In genomic region chr1:85240174-85240601, GRCh38 we compare ENCODE assay signal across 10 cellular contexts. TPM values are rescaled to one million over a fixed set of nuclear protein-coding genes. Genes with fewer than 3 reads are reported as not detected.
A peak's percentile ranks its signal among the peaks of the same experiment; 100 is the strongest.
DNase-seq lines count a peak whose midpoint lies in the region; ATAC-seq, FAIRE-seq and TF ChIP-seq lines count a peak whose summit lies in the region.
"Had no signal": no experiment of that assay in that cellular context is flagged by ENCODE, and none has a peak within 500 bp of the region (broad histone marks: within the 10 kb centered on the region; RNA-seq: fewer than 3 reads in every experiment).

No MANE protein-coding gene starts in this region.

- no peaks in the 10 kb centered on the region for H3K9me3 ChIP-seq in Loucy (ENCODE audit: insufficient read depth, low read depth, low read length)
- no peaks in the 10 kb centered on the region for H3K9me3 ChIP-seq in astrocyte (ENCODE audit: insufficient read depth, low read depth, low read length)
- H3K9me3 ChIP-seq: BLaER1 treated with 17β-estradiol and CSF1 and Interleukin-3, amounts not matched to agents 10 nM and 100 nM had no signal

- no peak for ATAC-seq in stimulated activated memory B cell treated with anti-CD40 and anti-IgM and Interleukin-4, amounts not matched to agents 10 μg/mL and 1 μg/mL and 100 μg/mL, for 72 hours

- H3K36me3 Mint-ChIP-seq in astrocyte (ENCODE audit: low read depth, unreplicated experiment) (no peaks in the 10 kb centered on the region), mesothelial cell of epicardium (no peaks in the 10 kb centered on the region)
- H3K36me3 Mint-ChIP-seq in stimulated activated memory B cell treated with anti-CD40 and anti-IgM and Interleukin-4, amounts not matched to agents 10 μg/mL and 1 μg/mL and 100 μg/mL, for 72 hours = no peaks in the 10 kb centered on the region

- H3K79me2 ChIP-seq in Loucy (ENCODE audit: insufficient read depth, low read length) = no peaks in the 10 kb centered on the region
- H3K79me2 ChIP-seq in astrocyte (ENCODE audit: insufficient read depth, low read length) = no peaks in the 10 kb centered on the region

- H4K20me1 ChIP-seq in Loucy (ENCODE audit: insufficient read depth, low read length, poor library complexity, severe bottlenecking) = no peaks in the 10 kb centered on the region
- no peaks in the 10 kb centered on the region for H4K20me1 ChIP-seq in astrocyte (ENCODE audit: insufficient read depth, low read length)
- H4K20me1 ChIP-seq: BLaER1 treated with 17β-estradiol and CSF1 and Interleukin-3, amounts not matched to agents 10 nM and 100 nM had no signal

- H3K36me3 ChIP-seq in Loucy (ENCODE audit: insufficient read depth, low read length) = no peaks in the 10 kb centered on the region
- no peaks in the 10 kb centered on the region for H3K36me3 ChIP-seq in astrocyte (ENCODE audit: insufficient read depth, low read length)
- H3K36me3 ChIP-seq: BLaER1 treated with 17β-estradiol and CSF1 and Interleukin-3, amounts not matched to agents 10 nM and 100 nM had no signal

- H2AFZ ChIP-seq in Loucy (ENCODE audit: low read length) (peak overlapping the region; percentile 80), astrocyte (ENCODE audit: low read depth, low read length) (no peak overlapping the region)

- DNase-seq in NCI-H1694 (lab: John Stamatoyannopoulos, UW) = peak; percentile 35
- DNase-seq in NCI-H1694 treated with DMSO at 0.1 percent for 48 hours (lab: John Stamatoyannopoulos, UW) = no peak
- DNase-seq in astrocyte (ENCODE audit: low read depth) = peak; percentile 17
- no peak for DNase-seq in mesothelial cell of epicardium (ENCODE audit: low spot score in 2 of 2, unreplicated experiment in 2 of 2)
- no peak for DNase-seq in NCI-H187 (lab: John Stamatoyannopoulos, UW)
- no peak for DNase-seq in SKM-1 (lab: John Stamatoyannopoulos, UW; ENCODE audit: unreplicated experiment)
- DNase-seq: activated B cell treated with CpG ODN at 0.5 μM for 24 hours had no signal

- H3K4me3 ChIP-seq in Loucy (ENCODE audit: low read length, poor library complexity, severe bottlenecking) (no peak overlapping the region), astrocyte (ENCODE audit: insufficient read depth, low read depth, low read length) (no peak overlapping the region)
- H3K4me3 ChIP-seq: BLaER1 treated with 17β-estradiol and CSF1 and Interleukin-3, amounts not matched to agents 10 nM and 100 nM had no signal

- TF ChIP-seq CTCF in Loucy (conservative IDR thresholded peaks at IDR 0.05; ENCODE audit: low read length) (peak; percentile 59), astrocyte (IDR thresholded peaks at IDR 0.05; ENCODE audit: insufficient read depth, low read depth, low read length) (no peak), mesothelial cell of epicardium (IDR thresholded peaks at IDR 0.05; ENCODE audit: unreplicated experiment) (no peak)

- no peak overlapping the region for H3K27ac ChIP-seq in astrocyte (ENCODE audit: low read depth, low read length)
- H3K27ac ChIP-seq: BLaER1 treated with 17β-estradiol and CSF1 and Interleukin-3, amounts not matched to agents 10 nM and 100 nM had no signal

- H3K9me2 ChIP-seq in Loucy (replicated peaks; ENCODE audit: low read depth, low read length) = no peaks in the 10 kb centered on the region

- H3K27me3 ChIP-seq in Loucy (ENCODE audit: insufficient read depth, low read length, poor library complexity, severe bottlenecking) (no peaks in the 10 kb centered on the region), astrocyte (ENCODE audit: insufficient read depth, low read length) (no peaks in the 10 kb centered on the region)
- H3K27me3 ChIP-seq: BLaER1 treated with 17β-estradiol and CSF1 and Interleukin-3, amounts not matched to agents 10 nM and 100 nM had no signal

- peaks cover 32% of the 10 kb centered on the region for H3K4me1 Mint-ChIP-seq in astrocyte (ENCODE audit: low read depth, unreplicated experiment)
- H3K4me1 Mint-ChIP-seq in mesothelial cell of epicardium = peaks cover 36% of the 10 kb centered on the region
- H3K4me1 Mint-ChIP-seq in stimulated activated memory B cell treated with anti-CD40 and anti-IgM and Interleukin-4, amounts not matched to agents 10 μg/mL and 1 μg/mL and 100 μg/mL, for 72 hours = no peaks in the 10 kb centered on the region

- H3K27me3 Mint-ChIP-seq in astrocyte (ENCODE audit: low read depth, unreplicated experiment) (no peaks in the 10 kb centered on the region), mesothelial cell of epicardium (ENCODE audit: low read depth) (no peaks in the 10 kb centered on the region)
- peaks cover 8% of the 10 kb centered on the region for H3K27me3 Mint-ChIP-seq in stimulated activated memory B cell treated with anti-CD40 and anti-IgM and Interleukin-4, amounts not matched to agents 10 μg/mL and 1 μg/mL and 100 μg/mL, for 72 hours
- H3K27me3 Mint-ChIP-seq: activated B cell treated with CpG ODN at 0.5 μM for 24 hours had no signal

- H3K4me1 ChIP-seq in Loucy (ENCODE audit: insufficient read depth, low read length, poor library complexity, severe bottlenecking) (peaks cover 21% of the 10 kb centered on the region), astrocyte (ENCODE audit: insufficient read depth, low read length) (peaks cover 10% of the 10 kb centered on the region)

- H3K4me3 Mint-ChIP-seq in astrocyte (ENCODE audit: unreplicated experiment) (peak overlapping the region; percentile 20), mesothelial cell of epicardium (no peak overlapping the region)
- no peak overlapping the region for H3K4me3 Mint-ChIP-seq in stimulated activated memory B cell treated with anti-CD40 and anti-IgM and Interleukin-4, amounts not matched to agents 10 μg/mL and 1 μg/mL and 100 μg/mL, for 72 hours
- H3K4me3 Mint-ChIP-seq: activated B cell treated with CpG ODN at 0.5 μM for 24 hours had no signal

- no peak overlapping the region for H3K4me2 ChIP-seq in Loucy (ENCODE audit: low read depth, low read length, poor library complexity, severe bottlenecking)
- H3K4me2 ChIP-seq in astrocyte (ENCODE audit: low read length) = no peak overlapping the region

- FAIRE-seq in astrocyte (lab: Jason Lieb, UNC) = no peak

- peak overlapping the region; percentile 16 for H3K27ac Mint-ChIP-seq in astrocyte (ENCODE audit: unreplicated experiment)
- H3K27ac Mint-ChIP-seq in mesothelial cell of epicardium = peak overlapping the region; percentile 92
- H3K27ac Mint-ChIP-seq in stimulated activated memory B cell treated with anti-CD40 and anti-IgM and Interleukin-4, amounts not matched to agents 10 μg/mL and 1 μg/mL and 100 μg/mL, for 72 hours = no peak overlapping the region
- H3K27ac Mint-ChIP-seq: activated B cell treated with CpG ODN at 0.5 μM for 24 hours had no signal

- peak overlapping the region; percentile 12 for H3K9ac ChIP-seq in Loucy (ENCODE audit: low read depth, low read length, poor library complexity, severe bottlenecking)
- no peak overlapping the region for H3K9ac ChIP-seq in astrocyte (ENCODE audit: low read length)
- H3K9ac ChIP-seq: BLaER1 treated with 17β-estradiol and CSF1 and Interleukin-3, amounts not matched to agents 10 nM and 100 nM had no signal

- peaks cover 4% of the 10 kb centered on the region; the same call in 1 of the 2 replicates for H3F3A ChIP-seq in Loucy (ENCODE audit: low read depth)

- H3K9me3 Mint-ChIP-seq in astrocyte (ENCODE audit: unreplicated experiment) (peaks cover 3% of the 10 kb centered on the region), mesothelial cell of epicardium (no peaks in the 10 kb centered on the region)
- H3K9me3 Mint-ChIP-seq in stimulated activated memory B cell treated with anti-CD40 and anti-IgM and Interleukin-4, amounts not matched to agents 10 μg/mL and 1 μg/mL and 100 μg/mL, for 72 hours = no peaks in the 10 kb centered on the region
- H3K9me3 Mint-ChIP-seq: activated B cell treated with CpG ODN at 0.5 μM for 24 hours had no signal

RNA-seq across cellular contexts. Expression of gene C1orf52, which starts 19.3 kb away (rescaled TPM):
- total RNA-seq in astrocyte (42.4 and 44.5 TPM in 2 replicates), mesothelial cell of epicardium (44.6 to 48.2 TPM (median 47.4 TPM) in 3 replicates)

RNA-seq across cellular contexts. Expression of gene BCL10, which starts 36.2 kb away (rescaled TPM):
- total RNA-seq in astrocyte (36.4 and 38.4 TPM in 2 replicates), mesothelial cell of epicardium (26.9 to 28.4 TPM (median 27.2 TPM) in 3 replicates)

RNA-seq across cellular contexts. Expression of gene SYDE2, which starts 39.4 kb away (rescaled TPM):
- total RNA-seq in astrocyte = 8.1 and 9.9 TPM in 2 replicates
- 40.2 to 42.4 TPM (median 41.7 TPM) in 3 replicates for total RNA-seq in mesothelial cell of epicardium

Comparison
In these comparisons a context has a peak if more than half of its experiments do, and no peak if none do; other contexts are left out.
1. DNase-seq: peak in NCI-H1694 (single experiment) and astrocyte (single experiment); none in NCI-H1694 treated with DMSO at 0.1 percent for 48 hours (single experiment), mesothelial cell of epicardium (0 of 2), NCI-H187 (0 of 2) and SKM-1 (single experiment).